Comparison of ENCODE assay signal across 8 cellular contexts in genomic region chr9:131762356-131762932, GRCh38. TPM values are rescaled to one million over a fixed set of nuclear protein-coding genes. Genes with fewer than 3 reads are reported as not detected.
DNase-seq lines count a peak whose midpoint lies in the region; ATAC-seq and TF ChIP-seq lines count a peak whose summit lies in the region.

No MANE protein-coding gene starts in this region.

- WGBS in esophagus muscularis mucosa: 14% methylated on average over 19 of the region's 38 CpGs

- CTCF ChIA-PET in naive thymus-derived CD4-positive, alpha-beta T cell (lab: Charles Lee): interaction anchor here (0.9 to 2.1 kb wide), 7 partner anchors 379 to 511 kb away, joined by 3 to 8 read pairs (median 4); no protein-coding TSS in a partner anchor

- no peak for TF ChIP-seq EP300 in esophagus muscularis mucosa (IDR thresholded peaks at IDR 0.05)

- no peaks in the 10 kb centered on the region for H3K9me3 Mint-ChIP-seq in naive thymus-derived CD4-positive, alpha-beta T cell
- no peaks in the 10 kb centered on the region for H3K9me3 Mint-ChIP-seq in stimulated activated effector memory CD8-positive, alpha-beta T cell treated with anti-CD3 and anti-CD28 coated beads, Interleukin-12 subunit alpha, Interleukin-12 subunit beta, amount 100 ng/mL, for 72 hours

- peaks cover 0 to 39% (median 9%) of the 10 kb centered on the region in 5 donors for H3K27me3 Mint-ChIP-seq in naive thymus-derived CD4-positive, alpha-beta T cell

- H3K27ac ChIP-seq in OCI-LY3 (ENCODE audit: low read length): no peak overlapping the region
- H3K27ac ChIP-seq in esophagus muscularis mucosa (replicated peaks in 1 of 4): no peak overlapping the region
- H3K27ac ChIP-seq in naive thymus-derived CD4-positive, alpha-beta T cell (ENCODE audit: low read depth, low read length): no peak overlapping the region

- H3K4me1 ChIP-seq in OCI-LY3 (ENCODE audit: low read length) (peaks cover 12% of the 10 kb centered on the region), esophagus muscularis mucosa (peaks cover 3 to 9% (median 7%) of the 10 kb centered on the region in 4 donors)
- no peaks in the 10 kb centered on the region for H3K4me1 ChIP-seq in naive thymus-derived CD4-positive, alpha-beta T cell (ENCODE audit: control insufficient read depth in 2 of 2, insufficient read depth in 2 of 2, low read length in 2 of 2)

- H3K4me3 Mint-ChIP-seq in naive thymus-derived CD4-positive, alpha-beta T cell: peak overlapping the region in 1 of 10 donors; percentile 19
- no peak overlapping the region for H3K4me3 Mint-ChIP-seq in stimulated activated effector memory CD8-positive, alpha-beta T cell treated with anti-CD3 and anti-CD28 coated beads, Interleukin-12 subunit alpha, Interleukin-12 subunit beta, amount 100 ng/mL, for 72 hours

- H3K9ac ChIP-seq in OCI-LY3 (ENCODE audit: low read length): no peak overlapping the region

- ATAC-seq in HG03521 (IDR thresholded peaks at IDR 0.05; ENCODE audit: unreplicated experiment): peak; percentile 51
- ATAC-seq in naive thymus-derived CD4-positive, alpha-beta T cell: peak; percentile 98
- ATAC-seq in stimulated activated effector memory CD8-positive, alpha-beta T cell treated with anti-CD3 and anti-CD28 coated beads, Interleukin-12 subunit alpha, Interleukin-12 subunit beta, amount 100 ng/mL, for 72 hours: peak; percentile 90

- no peaks in the 10 kb centered on the region for H3K36me3 Mint-ChIP-seq in naive thymus-derived CD4-positive, alpha-beta T cell
- no peaks in the 10 kb centered on the region for H3K36me3 Mint-ChIP-seq in stimulated activated effector memory CD8-positive, alpha-beta T cell treated with anti-CD3 and anti-CD28 coated beads, Interleukin-12 subunit alpha, Interleukin-12 subunit beta, amount 100 ng/mL, for 72 hours

- H3K4me2 ChIP-seq in OCI-LY3 (ENCODE audit: low read length): peak overlapping the region; percentile 68

- TF ChIP-seq POLR2A in esophagus muscularis mucosa (IDR thresholded peaks at IDR 0.05; ENCODE audit: low read depth): no peak

- peak overlapping the region; percentile 57; the same call in 1 of the 2 replicates for H2AFZ ChIP-seq in OCI-LY3 (ENCODE audit: low read depth, low read length)

- H3K4me1 Mint-ChIP-seq in naive thymus-derived CD4-positive, alpha-beta T cell: no peaks in the 10 kb centered on the region
- H3K4me1 Mint-ChIP-seq in stimulated activated effector memory CD8-positive, alpha-beta T cell treated with anti-CD3 and anti-CD28 coated beads, Interleukin-12 subunit alpha, Interleukin-12 subunit beta, amount 100 ng/mL, for 72 hours: peaks cover 13% of the 10 kb centered on the region

- H4K20me1 ChIP-seq in OCI-LY3 (ENCODE audit: insufficient read depth, low read length): no peaks in the 10 kb centered on the region

- POLR2A ChIA-PET in naive thymus-derived CD4-positive, alpha-beta T cell (lab: Charles Lee): no interaction called here

- H3K4me3 ChIP-seq in OCI-LY3 (ENCODE audit: low read length) (peak overlapping the region; percentile 51), esophagus muscularis mucosa (peak overlapping the region in 1 of 4 donors; percentile 24)
- H3K4me3 ChIP-seq in naive thymus-derived CD4-positive, alpha-beta T cell (ENCODE audit: low read length): no peak overlapping the region

- in situ Hi-C loops in Caki2 (cut with HindIII; ENCODE audit: low pct_unique_long_range_greater_than_20kb, low sequenced_read_pairs): no loop called here

- no peaks in the 10 kb centered on the region for H3K36me3 ChIP-seq in OCI-LY3 (replicated peaks; ENCODE audit: low read depth, low read length)
- no peaks in the 10 kb centered on the region for H3K36me3 ChIP-seq in esophagus muscularis mucosa
- no peaks in the 10 kb centered on the region for H3K36me3 ChIP-seq in naive thymus-derived CD4-positive, alpha-beta T cell (ENCODE audit: control insufficient read depth in 2 of 3, insufficient read depth in 3 of 3, low read length in 3 of 3)

- intact Hi-C loops in esophagus muscularis mucosa (cut with DNase I): loop anchor here (5.0 kb wide), 2 partner anchors 475 to 490 kb away; no protein-coding TSS in a partner anchor
- intact Hi-C loops in naive thymus-derived CD4-positive, alpha-beta T cell (cut with micrococcal nuclease): loop anchor here (1.0 to 5.0 kb wide), 5 partner anchors 190 to 1210 kb away; no protein-coding TSS in a partner anchor

- peak; percentile 65 for DNase-seq in Caki2 (ENCODE audit: low read depth)
- DNase-seq in activated T-cell treated with anti-CD3 and anti-CD28 coated beads for 24 hours (ENCODE audit: low read depth): peak; percentile 72
- DNase-seq in esophagus muscularis mucosa (ENCODE audit: extremely low spot score): no peak
- DNase-seq in naive thymus-derived CD4-positive, alpha-beta T cell: peak; percentile 47 to 87 (median 68)
- peak; percentile 87 to 89 for DNase-seq in stimulated activated effector memory CD8-positive, alpha-beta T cell treated with anti-CD3 and anti-CD28 coated beads, Interleukin-12 subunit alpha, Interleukin-12 subunit beta, amount 100 ng/mL, for 72 hours (ENCODE audit: low spot score in 2 of 2)
- DNase-seq in dedifferentiated amniotic fluid mesenchymal stem cell (ENCODE audit: extremely low spot score): no peak

- TF ChIP-seq CTCF in OCI-LY3 (IDR thresholded peaks at IDR 0.05; ENCODE audit: low read depth, low read length) (peak; percentile 80), esophagus muscularis mucosa (IDR thresholded peaks at IDR 0.05) (peak; percentile 92 to 99 (median 98))

- no peaks in the 10 kb centered on the region for H3K9me3 ChIP-seq in OCI-LY3 (ENCODE audit: insufficient read depth, low read length)
- H3K9me3 ChIP-seq in esophagus muscularis mucosa: no peaks in the 10 kb centered on the region
- no peaks in the 10 kb centered on the region for H3K9me3 ChIP-seq in naive thymus-derived CD4-positive, alpha-beta T cell (ENCODE audit: control insufficient read depth in 2 of 3, low read length in 3 of 3)

- no peaks in the 10 kb centered on the region for H3K79me2 ChIP-seq in OCI-LY3 (ENCODE audit: low read length)

- H3K27me3 ChIP-seq in OCI-LY3 (ENCODE audit: low read depth, low read length): peaks cover 38% of the 10 kb centered on the region
- H3K27me3 ChIP-seq in esophagus muscularis mucosa: peaks cover 0 to 56% (median 0%) of the 10 kb centered on the region in 4 donors
- H3K27me3 ChIP-seq in naive thymus-derived CD4-positive, alpha-beta T cell (ENCODE audit: control insufficient read depth in 2 of 2, insufficient read depth in 2 of 2, low read length in 2 of 2): no peaks in the 10 kb centered on the region

- H3K27ac Mint-ChIP-seq in naive thymus-derived CD4-positive, alpha-beta T cell: no peak overlapping the region
- no peak overlapping the region for H3K27ac Mint-ChIP-seq in stimulated activated effector memory CD8-positive, alpha-beta T cell treated with anti-CD3 and anti-CD28 coated beads, Interleukin-12 subunit alpha, Interleukin-12 subunit beta, amount 100 ng/mL, for 72 hours

RNA-seq across cellular contexts. Expression of gene RAPGEF1, which starts 22.6 kb away (rescaled TPM):
- total RNA-seq in Caki2 (2014; rRNA removed; shearing (Covaris generic); ENCODE audit: low replicate concordance): 15.1 and 26.2 TPM in 2 replicates
- total RNA-seq in esophagus muscularis mucosa: 100 to 1,000 TPM in 2 of 4 donors, 10 to 100 TPM in 2; 66.6 to 138 (median 101) TPM
- 100 to 1,000 TPM in 2 of 5 experiments, 10 to 100 TPM in 3; 81.1 to 181 (median 85.8) TPM for total RNA-seq in naive thymus-derived CD4-positive, alpha-beta T cell
- 1 to 10 TPM; 1.2 to 4.7 TPM for polyA plus RNA-seq in naive thymus-derived CD4-positive, alpha-beta T cell

Comparison
In these comparisons a context has a peak if more than half of its experiments do, and no peak if none do; other contexts are left out.
1. DNase-seq: peak in Caki2 (single experiment), activated T-cell treated with anti-CD3 and anti-CD28 coated beads for 24 hours (single experiment), naive thymus-derived CD4-positive, alpha-beta T cell (9 of 9) and stimulated activated effector memory CD8-positive, alpha-beta T cell treated with anti-CD3 and anti-CD28 coated beads, Interleukin-12 subunit alpha, Interleukin-12 subunit beta, amount 100 ng/mL, for 72 hours (2 of 2); none in esophagus muscularis mucosa (single experiment) and dedifferentiated amniotic fluid mesenchymal stem cell (single experiment).
2. Peak in every context shown above with its lines, with median percentiles within 50 percentile points of each other: ATAC-seq.